ENCODE assay signal across 16 cellular contexts in genomic region chr3:10272977-10273376, GRCh38. TPM values are rescaled to one million over a fixed set of nuclear protein-coding genes. Genes with fewer than 3 reads are reported as not detected.
DNase-seq lines count a peak whose midpoint lies in the region; ATAC-seq, FAIRE-seq and TF ChIP-seq lines count a peak whose summit lies in the region.
"Had no signal": no experiment of that assay in that cellular context is flagged by ENCODE, and none has a peak within 500 bp of the region (broad histone marks: within the 10 kb centered on the region; RNA-seq: fewer than 3 reads in every experiment).

No MANE protein-coding gene starts in this region.

- H2BK120ac ChIP-seq in mesenchymal stem cell (ENCODE audit: low read depth, low read length) = no peak overlapping the region

- no peak for DNase-seq in stimulated activated naive CD8-positive, alpha-beta T cell treated with anti-CD3 and anti-CD28 coated beads, Interleukin-15, Interleukin-2, amounts not matched to agents 100 U/mL and 50 U/mL, for 24 hours
- no peak for DNase-seq in T-helper 17 cell
- DNase-seq in mesenchymal stem cell = no peak
- no peak for DNase-seq in omental fat pad (ENCODE audit: low spot score)
- DNase-seq in GM19239 (ENCODE audit: insufficient read length, low spot score) = no peak
- no peak for DNase-seq in sigmoid colon
- DNase-seq: activated CD8-positive, alpha-beta memory T cell treated with anti-CD3 and anti-CD28 coated beads for 24 hours; C1 segment of cervical spinal cord; cerebellar nuclear complex; foreskin melanocyte; Kasumi-1; left lung; NCI-H2227 treated with DMSO at 0.1 percent for 48 hours had no signal

- H3K4me3 ChIP-seq in mesenchymal stem cell (ENCODE audit: insufficient read depth in 1 of 2, low read depth in 1 of 2, low read length in 2 of 2) (no peak overlapping the region), sigmoid colon (no peak overlapping the region)
- H3K4me3 ChIP-seq: adrenal gland, left lung had no signal

- no peak for ATAC-seq in stimulated activated naive CD8-positive, alpha-beta T cell treated with anti-CD3 and anti-CD28 coated beads, Interleukin-15, Interleukin-2, amounts not matched to agents 100 U/mL and 50 U/mL, for 24 hours
- ATAC-seq in T-helper 17 cell (no peak), omental fat pad (ENCODE audit: low FRiP score) (no peak)
- ATAC-seq: left lung had no signal

- H3K27ac Mint-ChIP-seq in stimulated activated naive CD8-positive, alpha-beta T cell treated with anti-CD3 and anti-CD28 coated beads, Interleukin-15, Interleukin-2, amounts not matched to agents 100 ng/mL and 50 ng/mL, for 24 hours = peak overlapping the region; percentile 53
- peak overlapping the region; percentile 89 for H3K27ac Mint-ChIP-seq in T-helper 17 cell

- H3K9ac ChIP-seq in mesenchymal stem cell (ENCODE audit: low read length) = no peak overlapping the region

- no peak overlapping the region for H3K4ac ChIP-seq in mesenchymal stem cell (ENCODE audit: low read depth in 1 of 2, low read length in 2 of 2)

- no peak for TF ChIP-seq POLR2A in sigmoid colon (IDR thresholded peaks at IDR 0.05)

- no peak overlapping the region for H2BK5ac ChIP-seq in mesenchymal stem cell (ENCODE audit: low read depth, low read length, poor library complexity, severe bottlenecking)

- no peak for FAIRE-seq in GM19239 (lab: Jason Lieb, UNC)

- no peak overlapping the region for H3K14ac ChIP-seq in mesenchymal stem cell (ENCODE audit: low read length in 2 of 2)

- H3K27me3 Mint-ChIP-seq in stimulated activated naive CD8-positive, alpha-beta T cell treated with anti-CD3 and anti-CD28 coated beads, Interleukin-15, Interleukin-2, amounts not matched to agents 100 ng/mL and 50 ng/mL, for 24 hours = no peaks in the 10 kb centered on the region
- no peaks in the 10 kb centered on the region for H3K27me3 Mint-ChIP-seq in T-helper 17 cell

- H2BK15ac ChIP-seq in mesenchymal stem cell (ENCODE audit: low read depth, poor library complexity, severe bottlenecking) = no peak overlapping the region

- peaks cover 71% of the 10 kb centered on the region for H3K36me3 Mint-ChIP-seq in stimulated activated naive CD8-positive, alpha-beta T cell treated with anti-CD3 and anti-CD28 coated beads, Interleukin-15, Interleukin-2, amounts not matched to agents 100 ng/mL and 50 ng/mL, for 24 hours (ENCODE audit: low read depth)
- no peaks in the 10 kb centered on the region for H3K36me3 Mint-ChIP-seq in T-helper 17 cell (ENCODE audit: low read depth)

- H3K9me3 Mint-ChIP-seq in stimulated activated naive CD8-positive, alpha-beta T cell treated with anti-CD3 and anti-CD28 coated beads, Interleukin-15, Interleukin-2, amounts not matched to agents 100 ng/mL and 50 ng/mL, for 24 hours = no peaks in the 10 kb centered on the region

- H2BK12ac ChIP-seq in mesenchymal stem cell (ENCODE audit: low read length in 2 of 2) = no peak overlapping the region

- H3K4me2 ChIP-seq in mesenchymal stem cell (ENCODE audit: low read length, poor library complexity, severe bottlenecking) = no peak overlapping the region

- H3K27ac ChIP-seq in mesenchymal stem cell (ENCODE audit: low read length, poor library complexity, severe bottlenecking) = no peak overlapping the region
- no peak overlapping the region for H3K27ac ChIP-seq in sigmoid colon
- H3K27ac ChIP-seq: adrenal gland had no signal

- H3K4me1 ChIP-seq in mesenchymal stem cell (ENCODE audit: control insufficient read depth, insufficient read depth, low read depth, low read length) = peaks cover 5% of the 10 kb centered on the region
- H3K4me1 ChIP-seq in sigmoid colon = peaks cover 0 to 32% (median 18%) of the 10 kb centered on the region in 4 donors

- no peak overlapping the region for H3K18ac ChIP-seq in mesenchymal stem cell (ENCODE audit: low read depth in 1 of 2, low read length in 2 of 2)

- intact Hi-C loops in sigmoid colon (cut with DNase I) = no loop called here

- H3K36me3 ChIP-seq in mesenchymal stem cell (ENCODE audit: control insufficient read depth in 1 of 2, insufficient read depth in 2 of 2, low read depth in 1 of 2, low read length in 2 of 2) (peaks cover 51 to 60% of the 10 kb centered on the region in 2 experiments), sigmoid colon (peaks cover 15 to 54% (median 19%) of the 10 kb centered on the region in 4 donors)

- peak overlapping the region; percentile 49 for H3K4me3 Mint-ChIP-seq in stimulated activated naive CD8-positive, alpha-beta T cell treated with anti-CD3 and anti-CD28 coated beads, Interleukin-15, Interleukin-2, amounts not matched to agents 100 ng/mL and 50 ng/mL, for 24 hours
- peak overlapping the region; percentile 81 for H3K4me3 Mint-ChIP-seq in T-helper 17 cell

- 98% methylated on average over 2 of the region's 2 CpGs for WGBS in mesenchymal stem cell
- 92 to 96% methylated on average over 2 of the region's 2 CpGs for WGBS in sigmoid colon, 2 donors

- no peaks in the 10 kb centered on the region for H3K27me3 ChIP-seq in mesenchymal stem cell (ENCODE audit: control insufficient read depth in 1 of 2, insufficient read depth in 1 of 2, low read length in 2 of 2)
- no peaks in the 10 kb centered on the region for H3K27me3 ChIP-seq in sigmoid colon
- H3K27me3 ChIP-seq: adrenal gland, left lung had no signal

- no peak overlapping the region for H2AFZ ChIP-seq in mesenchymal stem cell (ENCODE audit: low read depth, low read length)

- peaks cover 39% of the 10 kb centered on the region for H3K79me1 ChIP-seq in mesenchymal stem cell (replicated peaks; ENCODE audit: low read length, poor library complexity, severe bottlenecking)

- no peak overlapping the region for H4K8ac ChIP-seq in mesenchymal stem cell (ENCODE audit: low read length)

- H3K4me1 Mint-ChIP-seq in stimulated activated naive CD8-positive, alpha-beta T cell treated with anti-CD3 and anti-CD28 coated beads, Interleukin-15, Interleukin-2, amounts not matched to agents 100 ng/mL and 50 ng/mL, for 24 hours (ENCODE audit: low read depth) = peaks cover 38% of the 10 kb centered on the region
- H3K4me1 Mint-ChIP-seq in T-helper 17 cell = peaks cover 31% of the 10 kb centered on the region

- H2AK5ac ChIP-seq in mesenchymal stem cell (ENCODE audit: low read length, severe bottlenecking) = peak overlapping the region; percentile 53

- H4K91ac ChIP-seq in mesenchymal stem cell (ENCODE audit: low read length) = no peak overlapping the region

- H3K23ac ChIP-seq in mesenchymal stem cell (ENCODE audit: low read length in 2 of 2) = no peak overlapping the region

- TF ChIP-seq EP300 in sigmoid colon (IDR thresholded peaks at IDR 0.05) = no peak

- H3K9me3 ChIP-seq in T-helper 17 cell (ENCODE audit: control insufficient read depth, low read length, poor library complexity, severe bottlenecking) (no peaks in the 10 kb centered on the region), mesenchymal stem cell (ENCODE audit: control insufficient read depth, low read length) (no peaks in the 10 kb centered on the region), sigmoid colon (no peaks in the 10 kb centered on the region)
- H3K9me3 ChIP-seq: adrenal gland, left lung had no signal

- TF ChIP-seq CTCF in omental fat pad (IDR thresholded peaks at IDR 0.05) = no peak
- no peak for TF ChIP-seq CTCF in sigmoid colon (IDR thresholded peaks at IDR 0.05)

RNA-seq across cellular contexts. Expression of gene GHRL, which starts 19.8 kb away (rescaled TPM):
- under 1 TPM; 0.73 to 0.85 TPM for total RNA-seq in T-helper 17 cell
- polyA plus RNA-seq in mesenchymal stem cell (2013, experiment 1 of 2) = not detected
- polyA plus RNA-seq in mesenchymal stem cell (2013, experiment 2 of 2) = not detected
- 1 to 10 TPM in 1 of 4 donors, not detected in 3; 7.3 TPM for total RNA-seq in omental fat pad
- under 1 TPM in 2 of 4 donors, not detected in 2; 0.54 to 0.71 TPM for total RNA-seq in sigmoid colon
- 1 to 10 TPM in 1 of 3 donors, not detected in 2; 1.5 TPM for polyA plus RNA-seq in sigmoid colon
- total RNA-seq: Daoy had no signal

RNA-seq across cellular contexts. Expression of gene TATDN2, which starts 24.7 kb away (rescaled TPM):
- total RNA-seq in T-helper 17 cell (10 to 100 TPM; 56.8 to 63.7 TPM), omental fat pad (10 to 100 TPM; 15.1 to 28.7 (median 20.6) TPM), sigmoid colon (10 to 100 TPM; 11.2 to 23.3 (median 12.6) TPM)
- polyA plus RNA-seq in mesenchymal stem cell (2013, experiment 1 of 2) = 17.8 TPM
- 17.5 TPM for polyA plus RNA-seq in mesenchymal stem cell (2013, experiment 2 of 2)
- polyA plus RNA-seq in sigmoid colon = 10 to 100 TPM; 13.4 to 25.7 (median 17.4) TPM

RNA-seq across cellular contexts. Expression of gene SEC13, which starts 47.9 kb away (rescaled TPM):
- total RNA-seq in T-helper 17 cell (10 to 100 TPM; 87.0 to 88.0 TPM), omental fat pad (100 to 1,000 TPM in 2 of 4 donors, 10 to 100 TPM in 2; 86.7 to 110 (median 101) TPM), sigmoid colon (10 to 100 TPM; 53.5 to 87.2 (median 67.1) TPM)
- polyA plus RNA-seq in mesenchymal stem cell (2013, experiment 1 of 2) = 246 TPM
- 245 TPM for polyA plus RNA-seq in mesenchymal stem cell (2013, experiment 2 of 2)
- 100 to 1,000 TPM; 125 to 178 (median 134) TPM for polyA plus RNA-seq in sigmoid colon
